8 cellular contexts compared by ENCODE assay signal in the genomic region with DNA sequence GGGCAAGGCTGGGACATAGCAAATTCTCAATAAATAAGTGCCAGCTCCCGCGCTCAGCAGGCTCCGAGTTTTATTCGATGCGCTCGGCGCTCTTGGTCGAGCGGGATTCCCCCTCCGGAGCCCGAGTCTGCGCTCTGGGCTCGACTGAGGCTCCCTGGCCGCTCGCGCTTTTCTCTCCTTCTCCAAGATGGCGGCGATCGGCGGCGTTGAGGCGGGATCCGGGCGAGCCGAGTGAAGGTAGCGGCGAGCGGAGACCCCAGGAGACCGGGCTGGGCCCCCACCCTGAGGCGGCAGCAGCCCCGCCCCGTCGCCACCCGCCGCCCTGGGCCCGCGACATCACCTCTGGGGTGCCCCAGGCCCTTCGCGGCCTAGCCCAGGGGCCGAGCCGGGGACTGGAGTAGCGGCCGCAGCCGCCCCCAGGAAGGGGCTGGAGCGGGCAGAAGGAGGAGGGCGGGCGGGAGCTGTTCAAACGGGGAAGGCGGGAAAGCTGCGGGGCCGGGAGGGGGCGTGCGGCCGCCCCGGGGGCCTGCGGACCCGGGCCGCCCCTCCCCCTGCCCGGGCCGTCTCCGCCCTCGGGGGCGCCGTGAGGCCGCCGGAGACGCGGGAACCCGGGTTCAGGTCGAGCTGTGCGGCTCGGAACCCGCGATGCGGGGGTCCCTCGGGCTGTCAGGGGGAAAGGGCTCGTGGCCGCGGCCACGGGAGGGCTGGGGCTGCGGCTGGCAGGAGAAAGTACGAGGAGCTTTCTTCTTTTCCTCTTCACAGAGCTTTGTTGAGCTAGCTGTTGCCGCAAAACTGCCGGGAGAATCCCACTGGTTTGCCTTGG. TPM values are rescaled to one million over a fixed set of nuclear protein-coding genes. Genes with fewer than 3 reads are reported as not detected.
DNase-seq lines count a peak whose midpoint lies in the region; ATAC-seq, FAIRE-seq and TF ChIP-seq lines count a peak whose summit lies in the region.

A gene with protein sequence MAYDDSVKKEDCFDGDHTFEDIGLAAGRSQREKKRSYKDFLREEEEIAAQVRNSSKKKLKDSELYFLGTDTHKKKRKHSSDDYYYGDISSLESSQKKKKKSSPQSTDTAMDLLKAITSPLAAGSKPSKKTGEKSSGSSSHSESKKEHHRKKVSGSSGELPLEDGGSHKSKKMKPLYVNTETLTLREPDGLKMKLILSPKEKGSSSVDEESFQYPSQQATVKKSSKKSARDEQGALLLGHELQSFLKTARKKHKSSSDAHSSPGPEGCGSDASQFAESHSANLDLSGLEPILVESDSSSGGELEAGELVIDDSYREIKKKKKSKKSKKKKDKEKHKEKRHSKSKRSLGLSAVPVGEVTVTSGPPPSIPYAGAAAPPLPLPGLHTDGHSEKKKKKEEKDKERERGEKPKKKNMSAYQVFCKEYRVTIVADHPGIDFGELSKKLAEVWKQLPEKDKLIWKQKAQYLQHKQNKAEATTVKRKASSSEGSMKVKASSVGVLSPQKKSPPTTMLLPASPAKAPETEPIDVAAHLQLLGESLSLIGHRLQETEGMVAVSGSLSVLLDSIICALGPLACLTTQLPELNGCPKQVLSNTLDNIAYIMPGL (plus strand): TSS at position 173 of the 823 bp plus-strand sequence. CDS start 4,898 bp downstream, outside the sequence.

- peaks cover 27% of the 10 kb centered on the region for H3K4me1 Mint-ChIP-seq in T-helper 1 cell treated with Interleukin-12 subunit alpha and Interleukin-12 subunit beta and Interleukin-4 antibody, amounts not matched to agents 30 μg/mL and 1 μg/mL, for 36 hours (ENCODE audit: low read depth)

- WGBS in upper lobe of left lung, 2 donors = 0% methylated on average over 4 to 62 of the region's 84 CpGs

- TF ChIP-seq CTCF in left ventricle myocardium inferior (IDR thresholded peaks at IDR 0.05; ENCODE audit: borderline replicate concordance) = peak; percentile 28
- TF ChIP-seq CTCF in upper lobe of left lung (IDR thresholded peaks at IDR 0.05) = peak in 2 of 6 experiments; percentile 9 to 19

- peak within 1 kb of the TSS; percentile 94 for H3K27ac ChIP-seq in left ventricle myocardium inferior (replicated peaks)
- peak within 1 kb of the TSS; percentile 94 to 97 (median 95) for H3K27ac ChIP-seq in upper lobe of left lung

- H3K27ac Mint-ChIP-seq in T-helper 1 cell treated with Interleukin-12 subunit alpha and Interleukin-12 subunit beta and Interleukin-4 antibody, amounts not matched to agents 30 μg/mL and 1 μg/mL, for 36 hours = peak within 1 kb of the TSS; percentile 91

- peak; percentile 91 for FAIRE-seq in GM12892 (lab: Jason Lieb, UNC)

- peak; percentile 85 for ATAC-seq in HG02763 (IDR thresholded peaks at IDR 0.05; ENCODE audit: unreplicated experiment)
- ATAC-seq in upper lobe of left lung (ENCODE audit: low FRiP score in 2 of 2) = peak; percentile 95 to 99

- H3K9me3 Mint-ChIP-seq in T-helper 1 cell treated with Interleukin-12 subunit alpha and Interleukin-12 subunit beta and Interleukin-4 antibody, amounts not matched to agents 30 μg/mL and 1 μg/mL, for 36 hours = no peaks in the 10 kb centered on the region

- H3K36me3 ChIP-seq in left ventricle myocardium inferior (peaks cover 4% of the 10 kb centered on the region), upper lobe of left lung (peaks cover 0 to 5% (median 3%) of the 10 kb centered on the region in 4 donors)

- H3K4me3 ChIP-seq in left ventricle myocardium inferior = peak within 1 kb of the TSS; percentile 85
- peak within 1 kb of the TSS; percentile 55 to 91 (median 87) for H3K4me3 ChIP-seq in upper lobe of left lung

- no peaks in the 10 kb centered on the region for H3K27me3 Mint-ChIP-seq in T-helper 1 cell treated with Interleukin-12 subunit alpha and Interleukin-12 subunit beta and Interleukin-4 antibody, amounts not matched to agents 30 μg/mL and 1 μg/mL, for 36 hours (ENCODE audit: low read depth)

- H3K27me3 ChIP-seq in left ventricle myocardium inferior (ENCODE audit: low read depth) (no peaks in the 10 kb centered on the region), upper lobe of left lung (no peaks in the 10 kb centered on the region)

- peak within 1 kb of the TSS; percentile 92 for H3K4me3 Mint-ChIP-seq in T-helper 1 cell treated with Interleukin-12 subunit alpha and Interleukin-12 subunit beta and Interleukin-4 antibody, amounts not matched to agents 30 μg/mL and 1 μg/mL, for 36 hours

- peaks cover 29% of the 10 kb centered on the region for H3K4me1 ChIP-seq in left ventricle myocardium inferior
- H3K4me1 ChIP-seq in upper lobe of left lung = peaks cover 11 to 16% (median 13%) of the 10 kb centered on the region in 4 donors

- DNase-seq in GM12892 (ENCODE audit: insufficient read length) (peak; percentile 79), NCI-H1436 treated with DMSO at 0.1 percent for 48 hours (lab: John Stamatoyannopoulos, UW) (peak; percentile 44), amniotic stem cell (lab: John Stamatoyannopoulos, UW) (peak; percentile 80), left ventricle myocardium inferior (peak; percentile 91), posterior vena cava (ENCODE audit: low spot score) (peak; percentile 97), upper lobe of left lung (peak; percentile 91 to 94)

- peaks cover 11% of the 10 kb centered on the region for H3K36me3 Mint-ChIP-seq in T-helper 1 cell treated with Interleukin-12 subunit alpha and Interleukin-12 subunit beta and Interleukin-4 antibody, amounts not matched to agents 30 μg/mL and 1 μg/mL, for 36 hours (ENCODE audit: low read depth)

- TF ChIP-seq POLR2A in GM12892 (IDR thresholded peaks at IDR 0.05; ENCODE audit: low read depth, low read length) (peak; percentile 76; the same call in 1 of the 2 replicates), upper lobe of left lung (IDR thresholded peaks at IDR 0.05) (peak in 1 of 4 donors; percentile 44)

- intact Hi-C loops in left ventricle myocardium inferior (cut with micrococcal nuclease) (no loop called here), posterior vena cava (cut with DNase I) (no loop called here)

- H3K9me3 ChIP-seq in left ventricle myocardium inferior (replicated peaks) = no peaks in the 10 kb centered on the region
- H3K9me3 ChIP-seq in upper lobe of left lung = no peaks in the 10 kb centered on the region

- no peak for TF ChIP-seq EP300 in upper lobe of left lung (IDR thresholded peaks at IDR 0.05)

RNA-seq across cellular contexts. Expression of the gene that starts here (rescaled TPM):
- 22.1 TPM for polyA plus RNA-seq in GM12892 (2012; ENCODE audit: missing spikeins)
- 8.6 TPM for total RNA-seq in left ventricle myocardium inferior
- 10 to 100 TPM; 15.1 to 16.1 TPM for total RNA-seq in posterior vena cava
- total RNA-seq in upper lobe of left lung = 10 to 100 TPM; 15.7 to 20.9 (median 17.2) TPM

Comparison
In these comparisons a context has a peak if more than half of its experiments do, and no peak if none do; other contexts are left out.
1. Peak in every context shown above with its lines: DNase-seq, ATAC-seq, H3K4me3 ChIP-seq and H3K27ac ChIP-seq.
2. DNase-seq: peak in every context shown above with its lines; median percentile 97 in posterior vena cava; 92 in upper lobe of left lung; 91 in left ventricle myocardium inferior; 80 in amniotic stem cell; 79 in GM12892; 44 in NCI-H1436 treated with DMSO at 0.1 percent for 48 hours.